Comparison of ENCODE assay signal across 8 cellular contexts in the genomic region with DNA sequence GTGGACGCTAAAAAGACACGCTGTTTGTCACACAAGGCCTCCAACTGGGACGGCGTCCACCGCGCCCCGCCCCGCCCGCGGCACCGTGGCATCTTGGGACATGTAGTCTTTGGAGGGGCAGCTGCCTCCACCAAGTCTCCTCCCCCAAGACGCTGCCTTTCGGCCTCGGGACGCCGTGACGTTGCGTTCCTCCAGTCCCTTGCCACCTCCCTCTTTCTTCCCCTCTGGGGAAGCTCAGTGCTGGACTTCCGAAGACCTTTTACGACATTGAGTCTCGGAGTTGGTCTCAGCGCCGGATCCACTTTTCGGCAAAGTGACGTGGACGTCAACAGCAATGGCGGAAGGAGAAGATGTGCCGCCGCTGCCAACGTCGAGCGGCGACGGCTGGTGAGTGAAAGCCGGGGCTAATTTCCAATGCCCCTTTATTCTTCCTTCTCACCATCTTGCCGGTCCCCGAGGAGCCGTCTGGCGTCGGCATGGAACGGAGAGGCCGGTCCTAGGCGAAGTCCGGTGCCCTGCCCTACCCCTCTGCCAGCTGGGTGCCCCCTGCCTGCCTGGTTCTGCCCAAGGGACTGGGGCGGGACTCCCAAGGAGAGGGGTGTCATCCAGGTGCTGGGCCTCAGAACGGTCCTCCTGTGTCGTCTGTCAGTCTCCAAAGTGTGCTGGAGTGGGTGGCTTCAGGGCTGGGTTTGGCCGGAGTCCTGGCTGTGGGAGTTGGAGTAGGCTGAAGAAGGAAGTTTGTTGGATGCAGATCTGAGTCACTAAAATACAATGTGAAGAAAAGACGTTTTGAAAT. TPM values are rescaled to one million over a fixed set of nuclear protein-coding genes. Genes with fewer than 3 reads are reported as not detected.
DNase-seq lines count a peak whose midpoint lies in the region; ATAC-seq and TF ChIP-seq lines count a peak whose summit lies in the region.

TBC1D23 (plus strand) TSS at position 308 of the 796 bp plus-strand sequence; CDS start at position 335, 27 bp downstream.

- H3K4me3 ChIP-seq in BE2C (ENCODE audit: low read depth, low read length) (peak within 1 kb of the TSS; percentile 94), kidney epithelial cell (ENCODE audit: low read depth, low read length) (peak within 1 kb of the TSS; percentile 97)

- TF ChIP-seq CTCF in BE2C (IDR thresholded peaks at IDR 0.05; ENCODE audit: low read depth, low read length): no peak
- TF ChIP-seq CTCF in kidney epithelial cell (IDR thresholded peaks at IDR 0.05; ENCODE audit: insufficient read depth, low read length, poor library complexity, severe bottlenecking): peak; percentile 5

- peak within 1 kb of the TSS; percentile 89 for H3K27ac ChIP-seq in cingulate gyrus (ENCODE audit: low read depth, low read length)

- DNase-seq in BE2C: peak; percentile 97
- peak; percentile 88 for DNase-seq in GM19240 (ENCODE audit: insufficient read length, low spot score)
- peak; percentile 99 for DNase-seq in NCI-H524 treated with DMSO at 0.1 percent for 48 hours (lab: John Stamatoyannopoulos, UW)
- peak; percentile 95 for DNase-seq in activated CD4-positive, alpha-beta T cell treated with anti-CD3 and anti-CD28 coated beads for 4 hours
- DNase-seq in kidney epithelial cell (ENCODE audit: low read depth): peak; percentile 99
- peak; percentile 96 to 97 for DNase-seq in stimulated activated CD4-positive, alpha-beta T cell treated with anti-CD3 and anti-CD28 coated beads, Interleukin-15, amount 100 ng/mL, for 48 hours (ENCODE audit: low read depth in 2 of 2)

- no peaks in the 10 kb centered on the region for H3K9me3 ChIP-seq in BE2C

- H3K36me3 ChIP-seq in BE2C: no peaks in the 10 kb centered on the region
- no peaks in the 10 kb centered on the region for H3K36me3 ChIP-seq in kidney epithelial cell (ENCODE audit: control insufficient read depth, insufficient read depth, low read length)

- ATAC-seq in HG03460 (IDR thresholded peaks at IDR 0.05; ENCODE audit: unreplicated experiment): peak; percentile 100

- H3K27me3 ChIP-seq in BE2C: no peaks in the 10 kb centered on the region
- no peaks in the 10 kb centered on the region for H3K27me3 ChIP-seq in kidney epithelial cell (ENCODE audit: control insufficient read depth, insufficient read depth, low read length)

- peaks cover 5% of the 10 kb centered on the region for H3K4me1 ChIP-seq in BE2C

RNA-seq across cellular contexts. Expression of gene TBC1D23, which starts in this region (rescaled TPM):
- 13.5 TPM for polyA plus RNA-seq in BE2C (2012; ENCODE audit: insufficient read depth, insufficient read length, low read depth)
- 23.6 and 38.3 TPM in 2 replicates for total RNA-seq in kidney epithelial cell

Comparison
In these comparisons a context has a peak if more than half of its experiments do, and no peak if none do; other contexts are left out.
1. Peak in every context shown above with its lines: DNase-seq, ATAC-seq, H3K4me3 ChIP-seq and H3K27ac ChIP-seq.